ENCODE assay signal across 10 cellular contexts in the genomic region with DNA sequence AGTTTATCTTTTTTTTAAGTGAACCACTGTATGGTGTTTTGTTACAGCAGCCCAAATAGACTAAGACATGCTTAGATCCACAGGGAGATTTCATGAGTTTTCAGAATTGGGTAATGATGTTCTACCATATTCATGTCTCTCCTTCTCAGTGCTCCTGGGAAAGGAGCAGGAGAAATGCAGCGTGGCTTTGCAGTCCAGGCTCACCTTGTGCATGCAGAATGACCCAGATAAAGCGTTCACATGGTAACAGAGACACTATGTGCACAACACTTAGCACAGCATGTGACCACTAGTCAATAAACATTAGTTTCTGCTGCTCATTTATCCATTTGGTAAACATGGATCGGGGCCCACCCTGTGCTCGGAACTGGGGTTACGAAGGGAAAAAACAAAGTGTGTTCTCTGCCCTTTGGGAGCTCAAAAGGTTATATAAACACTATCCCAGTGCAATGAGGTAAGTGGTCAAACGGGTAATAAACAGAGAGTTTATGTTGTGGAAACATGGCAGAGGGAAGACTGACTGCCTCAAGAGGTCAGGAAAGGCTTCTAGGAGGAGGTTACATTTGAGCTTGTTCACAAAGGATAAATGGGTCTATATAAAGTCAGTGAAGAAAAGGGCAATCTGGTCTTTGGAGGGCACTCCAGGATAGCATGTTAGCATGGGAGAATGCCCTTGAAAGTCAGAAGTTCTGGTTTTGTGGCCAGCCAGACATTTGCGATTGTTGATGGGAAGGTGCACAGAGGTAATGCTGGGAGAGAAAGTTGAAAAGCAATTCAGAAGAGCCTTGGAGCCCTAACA.
"Had no signal": no experiment of that assay in that cellular context is flagged by ENCODE, and none has a peak within 500 bp of the region (broad histone marks: within the 10 kb centered on the region; RNA-seq: fewer than 3 reads in every experiment).

No MANE protein-coding gene starts in this region.

- H3K27ac ChIP-seq: brain microvascular endothelial cell, epithelial cell of prostate had no signal

- H3K36me3 ChIP-seq: brain microvascular endothelial cell had no signal

- H3K4me3 ChIP-seq: lung, smooth muscle cell had no signal

- DNase-seq: activated CD4-positive, alpha-beta T cell treated with anti-CD3 and anti-CD28 coated beads, Interleukin-2, amount 10 ng/mL, durations not matched to agents 7 days and 5 days; activated CD4-positive, CD25-positive, alpha-beta regulatory T cell; activated CD8-positive, alpha-beta memory T cell treated with anti-CD3 and anti-CD28 coated beads for 24 hours; left cardiac atrium; naive thymus-derived CD8-positive, alpha-beta T cell had no signal

- H3K27me3 ChIP-seq: brain microvascular endothelial cell had no signal

- H3K4me2 ChIP-seq: smooth muscle cell had no signal

- FAIRE-seq: frontal cortex had no signal
